ENCODE assay signal across 8 cellular contexts in genomic region chr11:68128682-68129327, GRCh38. TPM values are rescaled to one million over a fixed set of nuclear protein-coding genes. Genes with fewer than 3 reads are reported as not detected.
DNase-seq lines count a peak whose midpoint lies in the region; ATAC-seq and TF ChIP-seq lines count a peak whose summit lies in the region.

No MANE protein-coding gene starts in this region.

- intact Hi-C loops in Caco-2 (cut with micrococcal nuclease; ENCODE audit: unreplicated experiment): loop anchor here (1.0 to 10.0 kb wide), 2 partner anchors 18 to 166 kb away; no protein-coding TSS in a partner anchor
- intact Hi-C loops in activated CD4-positive, alpha-beta T cell treated with anti-CD3 and anti-CD28 coated beads for 36 hours (cut with DNase I, micrococcal nuclease): loop anchor here in 1 of 2 experiments (10.0 kb wide), 2 partner anchors 626 to 724 kb away; partner anchors contain the start of genes PPP1CA, TBC1D10C and TESMIN

- POLR2A ChIA-PET in Caco-2 (lab: Charles Lee) (interaction anchor here (0.5 to 2.0 kb wide), 5 partner anchors 9 to 143 kb away, joined by 3 to 30 read pairs (median 4); partner anchors contain the start of gene C11orf24), WTC11 (lab: Charles Lee) (interaction anchor here (1.2 to 1.4 kb wide), 3 partner anchors 11 to 80 kb away, joined by 4 to 14 read pairs (median 4); no protein-coding TSS in a partner anchor)
- POLR2A ChIA-PET in activated CD4-positive, alpha-beta T cell treated with anti-CD3 and anti-CD28 coated beads for 36 hours (lab: Charles Lee): no interaction called here

- H3K4me1 Mint-ChIP-seq in Caco-2 (ENCODE audit: low read depth, unreplicated experiment) (peaks cover 18% of the 10 kb centered on the region), WTC11 (peaks cover 54% of the 10 kb centered on the region)
- H3K4me1 Mint-ChIP-seq in activated CD4-positive, alpha-beta T cell treated with anti-CD3 and anti-CD28 coated beads for 36 hours: peaks cover 3% of the 10 kb centered on the region
- H3K4me1 Mint-ChIP-seq in activated T-cell treated with anti-CD3 and anti-CD28 coated beads, Interleukin-2, amount 50 U/mL, for 4 hours (ENCODE audit: low read depth): no peaks in the 10 kb centered on the region

- H3K9me3 ChIP-seq in Caco-2: peaks cover 32% of the 10 kb centered on the region

- DNase-seq in Caco-2: peak; percentile 92 to 97
- peak; percentile 53 for DNase-seq in WTC11 (ENCODE audit: low spot score)
- peak; percentile 57 for DNase-seq in hepatic stellate cell (ENCODE audit: low spot score)
- peak; percentile 72 for DNase-seq in renal cortical epithelial cell (ENCODE audit: low read depth)
- no peak for DNase-seq in NCI-H2081 treated with DMSO at 0.1 percent for 48 hours (lab: John Stamatoyannopoulos, UW)
- no peak for DNase-seq in anterior cingulate cortex (lab: John Stamatoyannopoulos, UW)
- DNase-seq in activated CD4-positive, alpha-beta T cell treated with anti-CD3 and anti-CD28 coated beads for 36 hours: no peak
- no peak for DNase-seq in activated T-cell treated with anti-CD3 and anti-CD28 coated beads, Interleukin-2, amount 50 U/mL, for 4 hours

- H3K27me3 Mint-ChIP-seq in Caco-2 (ENCODE audit: insufficient read depth, unreplicated experiment): no peaks in the 10 kb centered on the region
- peaks cover 9% of the 10 kb centered on the region for H3K27me3 Mint-ChIP-seq in WTC11 (ENCODE audit: low read depth)
- peaks cover 15% of the 10 kb centered on the region for H3K27me3 Mint-ChIP-seq in activated CD4-positive, alpha-beta T cell treated with anti-CD3 and anti-CD28 coated beads for 36 hours
- H3K27me3 Mint-ChIP-seq in activated T-cell treated with anti-CD3 and anti-CD28 coated beads, Interleukin-2, amount 50 U/mL, for 4 hours (ENCODE audit: low read depth): peaks cover 18% of the 10 kb centered on the region

- TF ChIP-seq CTCF in Caco-2 (IDR thresholded peaks at IDR 0.05; ENCODE audit: insufficient read depth in 1 of 2, low read depth in 1 of 2, low read length in 1 of 2, severe bottlenecking in 1 of 2, unreplicated experiment in 1 of 2) (no peak), WTC11 (IDR thresholded peaks at IDR 0.05) (no peak)

- H3K4me3 ChIP-seq in Caco-2 (ENCODE audit: low read depth, low read length): peak overlapping the region; percentile 40

- H3K4me1 ChIP-seq in Caco-2: peaks cover 56% of the 10 kb centered on the region

- H3K4me3 Mint-ChIP-seq in Caco-2 (ENCODE audit: unreplicated experiment): peak overlapping the region; percentile 67
- H3K4me3 Mint-ChIP-seq in WTC11: peak overlapping the region; percentile 49
- no peak overlapping the region for H3K4me3 Mint-ChIP-seq in activated CD4-positive, alpha-beta T cell treated with anti-CD3 and anti-CD28 coated beads for 36 hours
- H3K4me3 Mint-ChIP-seq in activated T-cell treated with anti-CD3 and anti-CD28 coated beads, Interleukin-2, amount 50 U/mL, for 4 hours: no peak overlapping the region

- CTCF ChIA-PET in Caco-2 (lab: Charles Lee) (interaction anchor here (0.7 to 2.1 kb wide), 6 partner anchors 9 to 118 kb away, joined by 3 to 9 read pairs (median 5); partner anchors contain the start of gene ALDH3B1), WTC11 (lab: Charles Lee) (interaction anchor here (0.9 to 1.3 kb wide), 4 partner anchors 10 to 132 kb away, joined by 3 to 16 read pairs (median 3); no protein-coding TSS in a partner anchor)
- CTCF ChIA-PET in activated CD4-positive, alpha-beta T cell treated with anti-CD3 and anti-CD28 coated beads for 36 hours (lab: Charles Lee): no interaction called here

- H3K27me3 ChIP-seq in Caco-2 (replicated peaks; ENCODE audit: control insufficient read depth, insufficient read depth, low read length): no peaks in the 10 kb centered on the region

- H3K36me3 Mint-ChIP-seq in Caco-2 (ENCODE audit: insufficient read depth, unreplicated experiment) (peaks cover 35% of the 10 kb centered on the region), WTC11 (peaks cover 32% of the 10 kb centered on the region)
- peaks cover 3% of the 10 kb centered on the region for H3K36me3 Mint-ChIP-seq in activated CD4-positive, alpha-beta T cell treated with anti-CD3 and anti-CD28 coated beads for 36 hours (ENCODE audit: low read depth)
- peaks cover 2% of the 10 kb centered on the region for H3K36me3 Mint-ChIP-seq in activated T-cell treated with anti-CD3 and anti-CD28 coated beads, Interleukin-2, amount 50 U/mL, for 4 hours (ENCODE audit: insufficient read depth)

- peak overlapping the region; percentile 79 for H3K27ac Mint-ChIP-seq in Caco-2 (ENCODE audit: unreplicated experiment)
- H3K27ac Mint-ChIP-seq in WTC11: peak overlapping the region; percentile 91
- no peak overlapping the region for H3K27ac Mint-ChIP-seq in activated CD4-positive, alpha-beta T cell treated with anti-CD3 and anti-CD28 coated beads for 36 hours

- H3K9me3 Mint-ChIP-seq in Caco-2 (ENCODE audit: unreplicated experiment): peaks cover 36% of the 10 kb centered on the region
- peaks cover 33% of the 10 kb centered on the region for H3K9me3 Mint-ChIP-seq in WTC11
- H3K9me3 Mint-ChIP-seq in activated CD4-positive, alpha-beta T cell treated with anti-CD3 and anti-CD28 coated beads for 36 hours (ENCODE audit: low read depth): peaks cover 8% of the 10 kb centered on the region
- H3K9me3 Mint-ChIP-seq in activated T-cell treated with anti-CD3 and anti-CD28 coated beads, Interleukin-2, amount 50 U/mL, for 4 hours: peaks cover 5% of the 10 kb centered on the region

- ATAC-seq in WTC11: peak; percentile 28
- ATAC-seq in activated CD4-positive, alpha-beta T cell treated with anti-CD3 and anti-CD28 coated beads for 36 hours: no peak
- ATAC-seq in activated T-cell treated with anti-CD3 and anti-CD28 coated beads, Interleukin-2, amount 50 U/mL, for 4 hours: no peak

- no peaks in the 10 kb centered on the region for H3K36me3 ChIP-seq in Caco-2 (ENCODE audit: control insufficient read depth, insufficient read depth, low read length)

- BruUV-seq in Caco-2 (replicated peaks; lab: Mats Ljungman, UMichigan): TSS peak; percentile 28

TF ChIP-seq in WTC11, 78 proteins besides CTCF, POLR2A, EP300 and RAD21:
- no peak for TF ChIP-seq ZNF138 (CRISPR knock-in tag; conservative IDR thresholded peaks at IDR 0.05)
- TF ChIP-seq MAX (CRISPR knock-in tag; IDR thresholded peaks at IDR 0.05): peak; percentile 38; the same call in 1 of the 2 replicates

RNA-seq across cellular contexts. Expression of gene CHKA, which starts 7.6 kb away (rescaled TPM):
- total RNA-seq in Caco-2 (2022): 169 TPM in 2 replicates
- 62.6 to 76.1 TPM (median 64.0 TPM) in 3 replicates for total RNA-seq in WTC11 (2021)
- 6.6 and 23.6 TPM in 2 replicates for total RNA-seq in renal cortical epithelial cell
- 1 to 10 TPM; 5.5 to 7.5 TPM for total RNA-seq in activated CD4-positive, alpha-beta T cell treated with anti-CD3 and anti-CD28 coated beads for 36 hours
- total RNA-seq in activated T-cell treated with anti-CD3 and anti-CD28 coated beads, Interleukin-2, amount 50 U/mL, for 4 hours: 10 to 100 TPM; 15.1 to 20.2 (median 18.9) TPM

Comparison
In these comparisons a context has a peak if more than half of its experiments do, and no peak if none do; other contexts are left out.
1. DNase-seq: peak in Caco-2 (2 of 2), WTC11 (single experiment), hepatic stellate cell (single experiment) and renal cortical epithelial cell (single experiment); none in NCI-H2081 treated with DMSO at 0.1 percent for 48 hours (single experiment), anterior cingulate cortex (0 of 58), activated CD4-positive, alpha-beta T cell treated with anti-CD3 and anti-CD28 coated beads for 36 hours (single experiment) and activated T-cell treated with anti-CD3 and anti-CD28 coated beads, Interleukin-2, amount 50 U/mL, for 4 hours (single experiment).
2. H3K4me3 Mint-ChIP-seq: peak in Caco-2 (single experiment) and WTC11 (single experiment); none in activated CD4-positive, alpha-beta T cell treated with anti-CD3 and anti-CD28 coated beads for 36 hours (single experiment) and activated T-cell treated with anti-CD3 and anti-CD28 coated beads, Interleukin-2, amount 50 U/mL, for 4 hours (single experiment).